In the genomic region with DNA sequence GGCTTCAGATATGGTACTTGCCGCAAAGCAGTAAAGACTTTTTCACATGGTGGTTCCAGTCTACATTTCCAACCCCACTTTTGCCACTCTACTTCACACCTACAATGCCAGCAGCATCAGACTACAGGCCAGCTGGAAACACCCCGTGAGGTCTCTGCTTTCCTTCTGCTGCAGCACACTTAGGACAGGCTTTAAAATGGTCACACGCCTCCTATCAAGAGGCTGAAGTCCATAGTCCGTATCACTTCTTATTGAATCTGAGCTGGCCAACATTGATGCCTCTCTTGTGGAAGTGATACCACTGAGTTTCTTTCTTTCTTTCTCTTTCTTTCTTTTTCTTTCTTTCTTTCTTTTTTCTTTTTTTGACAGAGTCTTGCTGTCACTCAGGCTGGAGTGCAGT, we compare ENCODE assay signal across 21 cellular contexts. TPM values are rescaled to one million over a fixed set of nuclear protein-coding genes. Genes with fewer than 3 reads are reported as not detected.
DNase-seq lines count a peak whose midpoint lies in the region; ATAC-seq and TF ChIP-seq lines count a peak whose summit lies in the region.
"Had no signal": no experiment of that assay in that cellular context is flagged by ENCODE, and none has a peak within 500 bp of the region (broad histone marks: within the 10 kb centered on the region; RNA-seq: fewer than 3 reads in every experiment).

No MANE protein-coding gene starts in this region.

- H3K9me3 Mint-ChIP-seq in Calu3 (ENCODE audit: low read depth, unreplicated experiment): no peaks in the 10 kb centered on the region

- intact Hi-C loops in psoas muscle (cut with DNase I): no loop called here
- intact Hi-C loops in Calu3 (cut with micrococcal nuclease; ENCODE audit: unreplicated experiment): no loop called here

- ATAC-seq in psoas muscle: no peak
- ATAC-seq in GM21786 (IDR thresholded peaks at IDR 0.05; ENCODE audit: unreplicated experiment): no peak
- ATAC-seq: A549, GM23338, HCT116 had no signal

- no peak overlapping the region for H3K9ac ChIP-seq in skeletal muscle tissue (ENCODE audit: low read depth in 1 of 3, low read length in 3 of 3)
- H3K9ac ChIP-seq: BLaER1 treated with 17β-estradiol and CSF1 and Interleukin-3, amounts not matched to agents 10 nM and 100 nM had no signal

- 77 to 83% methylated on average over 4 of the region's 4 CpGs for WGBS in esophagus, 2 donors
- 29 to 49% (median 35%) methylated on average over 4 of the region's 4 CpGs for WGBS in psoas muscle, 3 donors

- TF ChIP-seq POLR2A in Peyer's patch (IDR thresholded peaks at IDR 0.05): no peak

- CTCF ChIA-PET in Calu3 (lab: Charles Lee): no interaction called here

- no TSS peak for BruUV-seq in Calu3 (replicated peaks; lab: Mats Ljungman, UMichigan)

- TF ChIP-seq CTCF in Peyer's patch (IDR thresholded peaks at IDR 0.05) (no peak), psoas muscle (IDR thresholded peaks at IDR 0.05) (no peak), Calu3 (IDR thresholded peaks at IDR 0.05; ENCODE audit: unreplicated experiment) (no peak)

- H3K4me3 ChIP-seq in Peyer's patch (no peak overlapping the region), esophagus (ENCODE audit: low read depth in 1 of 2, low read length in 2 of 2) (no peak overlapping the region), psoas muscle (no peak overlapping the region), skeletal muscle tissue (ENCODE audit: low read length in 3 of 3) (no peak overlapping the region)
- H3K4me3 ChIP-seq: A549; BLaER1 treated with 17β-estradiol and CSF1 and Interleukin-3, amounts not matched to agents 10 nM and 100 nM; GM23338 had no signal

- DNase-seq in Peyer's patch: peak in 2 of 3 donors; percentile 47 to 68
- DNase-seq in psoas muscle: no peak
- no peak for DNase-seq in kidney tubule cell (ENCODE audit: low spot score)
- DNase-seq in Calu3: no peak
- DNase-seq in NCI-H146 (lab: John Stamatoyannopoulos, UW): no peak
- DNase-seq: 8988T; ACHN; AML-193; BE2C; CD4-positive, alpha-beta T cell; CD8-positive, alpha-beta memory T cell; DND-41; H9 had no signal

- H3K36me3 ChIP-seq in Peyer's patch: no peaks in the 10 kb centered on the region
- H3K36me3 ChIP-seq in esophagus (ENCODE audit: control insufficient read depth in 2 of 2, insufficient read depth in 2 of 2, low read length in 1 of 2): no peaks in the 10 kb centered on the region
- no peaks in the 10 kb centered on the region for H3K36me3 ChIP-seq in psoas muscle (ENCODE audit: insufficient read depth in 1 of 2, low read depth in 1 of 2)
- H3K36me3 ChIP-seq in skeletal muscle tissue (ENCODE audit: control insufficient read depth in 3 of 3, insufficient read depth in 3 of 3, low read length in 3 of 3): no peaks in the 10 kb centered on the region
- H3K36me3 ChIP-seq: BE2C had no signal

- no peak overlapping the region for H3K4me3 Mint-ChIP-seq in Calu3 (ENCODE audit: low read depth, unreplicated experiment)
- H3K4me3 Mint-ChIP-seq: CD14-positive monocyte; CD4-positive, alpha-beta T cell; CD8-positive, alpha-beta memory T cell; GM23338; H9 had no signal

- H3K9me3 ChIP-seq in Peyer's patch: peaks cover 0 to 19% (median 0%) of the 10 kb centered on the region in 4 donors
- no peaks in the 10 kb centered on the region for H3K9me3 ChIP-seq in esophagus (ENCODE audit: control insufficient read depth in 2 of 2, insufficient read depth in 1 of 2, low read depth in 1 of 2, low read length in 1 of 2)
- peaks cover 5% of the 10 kb centered on the region for H3K9me3 ChIP-seq in psoas muscle
- no peaks in the 10 kb centered on the region for H3K9me3 ChIP-seq in skeletal muscle tissue (ENCODE audit: control insufficient read depth in 3 of 3, low read length in 3 of 3)
- H3K9me3 ChIP-seq: A549, BE2C had no signal

- H3K27me3 Mint-ChIP-seq in Calu3 (ENCODE audit: unreplicated experiment): no peaks in the 10 kb centered on the region
- H3K27me3 Mint-ChIP-seq: CD4-positive, alpha-beta T cell had no signal

- H3K27ac Mint-ChIP-seq in Calu3 (ENCODE audit: unreplicated experiment): no peak overlapping the region
- H3K27ac Mint-ChIP-seq: CD4-positive, alpha-beta T cell; GM23338; H9 had no signal

- H3K27me3 ChIP-seq in Peyer's patch: no peaks in the 10 kb centered on the region
- H3K27me3 ChIP-seq in esophagus (ENCODE audit: control insufficient read depth in 1 of 2, insufficient read depth in 2 of 2, low read length in 2 of 2): no peaks in the 10 kb centered on the region
- no peaks in the 10 kb centered on the region for H3K27me3 ChIP-seq in psoas muscle (ENCODE audit: insufficient read depth in 3 of 3, low read length in 2 of 3)
- H3K27me3 ChIP-seq in skeletal muscle tissue (ENCODE audit: control insufficient read depth in 3 of 3, insufficient read depth in 3 of 3, low read length in 3 of 3): no peaks in the 10 kb centered on the region
- H3K27me3 ChIP-seq: BE2C; BLaER1 treated with 17β-estradiol and CSF1 and Interleukin-3, amounts not matched to agents 10 nM and 100 nM had no signal

- H3K4me1 ChIP-seq in Peyer's patch (peaks cover 0 to 19% (median 0%) of the 10 kb centered on the region in 4 donors), esophagus (ENCODE audit: control insufficient read depth in 2 of 2, insufficient read depth in 2 of 2, low read length in 1 of 2) (no peaks in the 10 kb centered on the region), psoas muscle (peaks cover 32% of the 10 kb centered on the region), skeletal muscle tissue (ENCODE audit: control insufficient read depth in 3 of 3, insufficient read depth in 3 of 3, low read length in 3 of 3) (peaks cover 23 to 40% (median 37%) of the 10 kb centered on the region in 3 donors)
- H3K4me1 ChIP-seq: BE2C had no signal

- H3K36me3 Mint-ChIP-seq in Calu3 (ENCODE audit: insufficient read depth, unreplicated experiment): no peaks in the 10 kb centered on the region
- H3K36me3 Mint-ChIP-seq: CD14-positive monocyte had no signal

- H3K27ac ChIP-seq in Peyer's patch: peak overlapping the region in 2 of 4 donors; percentile 17 to 41
- peak overlapping the region; percentile 17 to 22 for H3K27ac ChIP-seq in esophagus (ENCODE audit: low read depth in 2 of 2, low read length in 1 of 2)
- H3K27ac ChIP-seq in psoas muscle: peak overlapping the region; percentile 27
- peak overlapping the region; percentile 31 for H3K27ac ChIP-seq in skeletal muscle tissue (ENCODE audit: low read depth, low read length)
- H3K27ac ChIP-seq: A549; BLaER1 treated with 17β-estradiol and CSF1 and Interleukin-3, amounts not matched to agents 10 nM and 100 nM had no signal

- H3K4me1 Mint-ChIP-seq in Calu3 (ENCODE audit: low read depth, unreplicated experiment): peaks cover 15% of the 10 kb centered on the region
- H3K4me1 Mint-ChIP-seq: CD8-positive, alpha-beta memory T cell had no signal

RNA-seq across cellular contexts. Expression of gene ZNF860, which starts 59.8 kb away (rescaled TPM):
- total RNA-seq in Peyer's patch (10 to 100 TPM in 1 of 4 donors, under 1 TPM in 1, not detected in 2; 0.80 to 10.7 TPM), psoas muscle (not detected), skeletal muscle tissue (under 0.01 TPM), Calu3 (2022) (7.5 and 11.8 TPM in 2 replicates)
- polyA plus RNA-seq in esophagus (1 to 10 TPM in 1 of 2 donors, under 1 TPM in 1; 0.88 to 1.8 TPM), psoas muscle (under 1 TPM; 0.01 to 0.08 (median 0.05) TPM)
- total RNA-seq: CD4-positive, alpha-beta T cell had no signal
- polyA plus RNA-seq: CD14-positive monocyte; CD8-positive, alpha-beta memory T cell had no signal

Comparison
In these comparisons a context has a peak if more than half of its experiments do, and no peak if none do; other contexts are left out.
1. DNase-seq: peak in Peyer's patch (2 of 3); none in psoas muscle (0 of 2), kidney tubule cell (single experiment), Calu3 (single experiment) and NCI-H146 (single experiment).